Comparison of ENCODE assay signal across 15 cellular contexts in the genomic region with DNA sequence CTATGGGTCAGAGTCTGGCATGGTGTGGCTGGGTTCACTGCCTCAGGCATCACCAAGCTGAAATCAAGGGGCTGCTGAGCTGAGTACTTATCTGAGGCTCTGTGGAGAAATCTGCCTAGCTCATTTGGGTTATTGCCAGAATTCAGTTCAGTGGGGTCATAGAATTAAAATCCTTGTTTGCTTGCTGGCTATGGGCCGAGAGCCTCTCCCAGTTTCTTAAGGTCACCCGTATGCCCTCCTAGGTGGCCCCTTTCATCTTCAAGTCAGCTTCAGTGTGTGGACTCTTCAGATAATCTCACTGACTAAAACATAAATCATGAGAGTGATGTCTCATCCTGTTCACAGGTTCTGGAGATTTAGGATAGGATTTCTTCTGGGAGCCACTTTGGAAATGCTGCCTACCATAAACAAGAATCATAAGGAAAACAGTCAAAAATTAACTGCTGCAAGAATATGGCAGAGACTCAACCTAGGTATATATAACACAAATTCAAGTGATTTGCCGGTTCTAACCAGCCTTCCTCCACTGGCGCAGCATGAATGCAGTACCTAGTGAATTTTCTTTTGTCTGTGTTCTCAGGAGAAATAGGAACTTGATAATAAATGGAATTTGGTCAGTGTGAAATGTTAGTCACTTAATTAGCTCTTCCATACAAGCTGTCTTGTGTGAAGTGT. TPM values are rescaled to one million over a fixed set of nuclear protein-coding genes. Genes with fewer than 3 reads are reported as not detected.
DNase-seq lines count a peak whose midpoint lies in the region; ATAC-seq and TF ChIP-seq lines count a peak whose summit lies in the region.
"Had no signal": no experiment of that assay in that cellular context is flagged by ENCODE, and none has a peak within 500 bp of the region (broad histone marks: within the 10 kb centered on the region; RNA-seq: fewer than 3 reads in every experiment).

No MANE protein-coding gene starts in this region.

- no peak overlapping the region for H3K27ac ChIP-seq in neuronal stem cell (replicated peaks; ENCODE audit: low read length)
- H3K27ac ChIP-seq: BLaER1 treated with 17β-estradiol and CSF1 and Interleukin-3, amounts not matched to agents 10 nM and 100 nM; epithelial cell of prostate had no signal

- no peak overlapping the region for H2BK5ac ChIP-seq in neuronal stem cell (ENCODE audit: low read length)

- H3K4me1 ChIP-seq in neuronal stem cell (ENCODE audit: control insufficient read depth in 2 of 2, insufficient read depth in 1 of 2, low read depth in 1 of 2, low read length in 2 of 2) = peaks cover 3 to 24% of the 10 kb centered on the region in 2 donors

- CTCF ChIA-PET in HEK293T (lab: Yijun Ruan, JAX) = interaction anchor here (0.6 kb wide), 1 partner anchor 137 kb away, joined by 3 read pairs; no protein-coding TSS in a partner anchor

- no peak overlapping the region for H3K18ac ChIP-seq in neuronal stem cell (ENCODE audit: low read length)

- no peak overlapping the region for H3K9ac ChIP-seq in neuronal stem cell (ENCODE audit: low read depth, low read length, poor library complexity)
- H3K9ac ChIP-seq: BLaER1 treated with 17β-estradiol and CSF1 and Interleukin-3, amounts not matched to agents 10 nM and 100 nM had no signal

- peak overlapping the region; percentile 47 for H2AFZ ChIP-seq in neuronal stem cell (ENCODE audit: low read length)

- in situ Hi-C loops in GM13976 (cut with MboI; ENCODE audit: low sequenced_read_pairs, unreplicated experiment) = no loop called here

- H4K8ac ChIP-seq in neuronal stem cell (ENCODE audit: low read depth, low read length) = no peak overlapping the region

- no peak for ATAC-seq in HG02623 (IDR thresholded peaks at IDR 0.05; ENCODE audit: unreplicated experiment)
- ATAC-seq in HG03457 (IDR thresholded peaks at IDR 0.05; ENCODE audit: unreplicated experiment) = no peak
- no peak for ATAC-seq in GM18867 (IDR thresholded peaks at IDR 0.05; ENCODE audit: unreplicated experiment)

- H3K4me3 ChIP-seq in neuronal stem cell (ENCODE audit: low read length in 2 of 2) = no peak overlapping the region
- H3K4me3 ChIP-seq: BLaER1 treated with 17β-estradiol and CSF1 and Interleukin-3, amounts not matched to agents 10 nM and 100 nM had no signal

- no CpG with 5 or more reads among the region's 4 CpGs for WGBS in neuronal stem cell (ENCODE audit: extremely low coverage in 2 of 2, insufficient read length in 2 of 2, insufficient replicate concordance in 1 of 2), 2 donors

- no peak overlapping the region for H2BK15ac ChIP-seq in neuronal stem cell (ENCODE audit: low read length)

- H3K27me3 ChIP-seq in neuronal stem cell (ENCODE audit: control insufficient read depth in 3 of 3, insufficient read depth in 3 of 3, low read depth in 1 of 3, low read length in 3 of 3) = no peaks in the 10 kb centered on the region
- H3K27me3 ChIP-seq: BLaER1 treated with 17β-estradiol and CSF1 and Interleukin-3, amounts not matched to agents 10 nM and 100 nM had no signal

- H3K9me3 ChIP-seq in neuronal stem cell (replicated peaks in 1 of 2; ENCODE audit: control insufficient read depth in 2 of 2, insufficient read depth in 1 of 2, low read depth in 1 of 2, low read length in 2 of 2) = peaks cover 0 to 7% of the 10 kb centered on the region in 2 donors

- no peak overlapping the region for H3K4me2 ChIP-seq in neuronal stem cell (ENCODE audit: insufficient read depth, low read length, poor library complexity, severe bottlenecking)

- no peak overlapping the region for H3K4ac ChIP-seq in neuronal stem cell (ENCODE audit: low read length)

- no peaks in the 10 kb centered on the region for H3K36me3 ChIP-seq in neuronal stem cell (replicated peaks in 1 of 2; ENCODE audit: control insufficient read depth in 2 of 2, insufficient read depth in 2 of 2, low read length in 2 of 2)
- H3K36me3 ChIP-seq: BLaER1 treated with 17β-estradiol and CSF1 and Interleukin-3, amounts not matched to agents 10 nM and 100 nM had no signal

- POLR2A ChIA-PET in HEK293T (lab: Yijun Ruan, JAX) = no interaction called here

- no peak overlapping the region for H2BK12ac ChIP-seq in neuronal stem cell (ENCODE audit: low read length)

- H4K91ac ChIP-seq in neuronal stem cell (ENCODE audit: low read depth, low read length, poor library complexity) = no peak overlapping the region

- H2BK120ac ChIP-seq in neuronal stem cell (ENCODE audit: low read depth, low read length) = no peak overlapping the region

- H3K79me1 ChIP-seq in neuronal stem cell (ENCODE audit: low read depth, low read length) = no peaks in the 10 kb centered on the region

- no peak overlapping the region for H3K14ac ChIP-seq in neuronal stem cell (ENCODE audit: low read length)

- H3K23ac ChIP-seq in neuronal stem cell (ENCODE audit: low read depth, low read length, poor library complexity) = no peak overlapping the region

- H2AK5ac ChIP-seq in neuronal stem cell (ENCODE audit: low read depth, low read length) = no peak overlapping the region

- DNase-seq in HEK293T (ENCODE audit: extremely low spot score) = no peak
- DNase-seq in NCI-H69 (lab: John Stamatoyannopoulos, UW) = peak; percentile 62
- DNase-seq in dermis blood vessel endothelial cell = peak; percentile 18
- no peak for DNase-seq in neuronal stem cell (ENCODE audit: low spot score)
- no peak for DNase-seq in GM13976 (ENCODE audit: low spot score)
- DNase-seq: activated CD4-positive, alpha-beta T cell treated with anti-CD3 and anti-CD28 coated beads, Interleukin-2, amount 50 U/mL, for 4 hours; activated effector memory CD4-positive, alpha-beta T cell treated with anti-CD3 and anti-CD28 coated beads, Interleukin-2, amount 50 U/mL, for 16 hours; EL; H9; NCI-H1694 had no signal

- TF ChIP-seq CTCF in GM13976 (IDR thresholded peaks at IDR 0.05; ENCODE audit: borderline replicate concordance, control extremely low read depth, extremely low read depth, insufficient read depth, missing control alignments) = no peak

TF ChIP-seq in HEK293T, 16 proteins besides CTCF, POLR2A, EP300 and RAD21:
- TF ChIP-seq, protein P1, sequence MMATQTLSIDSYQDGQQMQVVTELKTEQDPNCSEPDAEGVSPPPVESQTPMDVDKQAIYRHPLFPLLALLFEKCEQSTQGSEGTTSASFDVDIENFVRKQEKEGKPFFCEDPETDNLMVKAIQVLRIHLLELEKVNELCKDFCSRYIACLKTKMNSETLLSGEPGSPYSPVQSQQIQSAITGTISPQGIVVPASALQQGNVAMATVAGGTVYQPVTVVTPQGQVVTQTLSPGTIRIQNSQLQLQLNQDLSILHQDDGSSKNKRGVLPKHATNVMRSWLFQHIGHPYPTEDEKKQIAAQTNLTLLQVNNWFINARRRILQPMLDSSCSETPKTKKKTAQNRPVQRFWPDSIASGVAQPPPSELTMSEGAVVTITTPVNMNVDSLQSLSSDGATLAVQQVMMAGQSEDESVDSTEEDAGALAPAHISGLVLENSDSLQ (IDR thresholded peaks at IDR 0.05) = 0 out of 2 replicates have a peak, but pooled peaks have one; percentile 4
- TF ChIP-seq LEF1 (IDR thresholded peaks at IDR 0.05; ENCODE audit: borderline replicate concordance) (no peak), NFRKB (IDR thresholded peaks at IDR 0.05) (no peak), TARDBP (IDR thresholded peaks at IDR 0.05) (no peak)
TF ChIP-seq in HEK293T: peak in this region for 1.

RNA-seq across cellular contexts. Expression of a gene that starts 5.3 kb away (rescaled TPM):
- total RNA-seq in dermis blood vessel endothelial cell = 0.70 and 1.0 TPM in 2 replicates
- polyA plus RNA-seq in neuronal stem cell (2013, experiment 1 of 2) = 0.64 TPM
- 0.69 TPM for polyA plus RNA-seq in neuronal stem cell (2013, experiment 2 of 2)

Comparison
In these comparisons a context has a peak if more than half of its experiments do, and no peak if none do; other contexts are left out.
1. DNase-seq: peak in NCI-H69 (single experiment) and dermis blood vessel endothelial cell (single experiment); none in HEK293T (single experiment), neuronal stem cell (single experiment) and GM13976 (single experiment).